7 cellular contexts compared by ENCODE assay signal in genomic region chr5:82760856-82761255, GRCh38.
"Had no signal": no experiment of that assay in that cellular context is flagged by ENCODE, and none has a peak within 500 bp of the region (broad histone marks: within the 10 kb centered on the region; RNA-seq: fewer than 3 reads in every experiment).

No MANE protein-coding gene starts in this region.

- DNase-seq: GM23248, GOT3, H9, HCEC 1CT, HFFc6 had no signal

- H3K9me3 Mint-ChIP-seq: HFFc6 had no signal

- H3K4me3 ChIP-seq: GM23248, GM23338, HAP-1 had no signal

- H3K4me3 Mint-ChIP-seq: GM23338, H9, HFFc6 had no signal

- H3K4me1 Mint-ChIP-seq: GM23338, H9 had no signal

- H3K36me3 ChIP-seq: HAP-1 had no signal

- H3K27ac Mint-ChIP-seq: GM23338, HFFc6 had no signal
